In the genomic region with DNA sequence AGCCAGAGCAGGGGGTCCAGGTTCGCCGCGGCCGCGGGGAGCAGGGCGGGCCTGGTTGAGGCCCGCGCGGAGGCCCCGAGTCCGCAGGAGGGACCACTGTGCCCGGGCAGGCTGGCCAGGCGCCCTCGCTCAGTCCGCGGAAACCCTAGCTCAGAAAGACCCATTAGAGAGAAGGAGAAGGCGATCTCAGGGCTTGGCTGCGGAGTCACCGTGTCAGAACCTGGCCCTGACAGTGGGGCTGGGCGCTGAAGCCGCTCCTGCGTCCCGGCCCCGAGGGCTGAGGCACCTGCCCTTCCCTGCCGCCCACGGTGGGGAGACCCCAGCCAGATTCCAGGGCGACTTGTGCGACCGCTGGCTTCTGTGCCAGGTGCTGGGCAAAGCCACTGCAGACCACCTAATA, we compare ENCODE assay signal across 2 cellular contexts.
TF ChIP-seq lines count a peak whose summit lies in the region.

No MANE protein-coding gene starts in this region.

TF ChIP-seq in GM23338, 12 proteins besides CTCF, POLR2A, EP300 and RAD21 (continues in another document):
- TF ChIP-seq STAT1 (IDR thresholded peaks at IDR 0.05; ENCODE audit: unreplicated experiment) (no peak), CREB1 (CRISPR knock-in tag; IDR thresholded peaks at IDR 0.05; ENCODE audit: low read depth) (no peak), ZNF114 (CRISPR knock-in tag; IDR thresholded peaks at IDR 0.05) (no peak), EZH2phosphoT487 (IDR thresholded peaks at IDR 0.05; ENCODE audit: unreplicated experiment) (no peak), EZH2 (IDR thresholded peaks at IDR 0.05; ENCODE audit: low read depth, unreplicated experiment) (no peak), ZNF331 (CRISPR knock-in tag; IDR thresholded peaks at IDR 0.05; ENCODE audit: low read depth) (no peak), NANOG (IDR thresholded peaks at IDR 0.05; ENCODE audit: borderline replicate concordance) (no peak)
- TF ChIP-seq, protein P1, sequence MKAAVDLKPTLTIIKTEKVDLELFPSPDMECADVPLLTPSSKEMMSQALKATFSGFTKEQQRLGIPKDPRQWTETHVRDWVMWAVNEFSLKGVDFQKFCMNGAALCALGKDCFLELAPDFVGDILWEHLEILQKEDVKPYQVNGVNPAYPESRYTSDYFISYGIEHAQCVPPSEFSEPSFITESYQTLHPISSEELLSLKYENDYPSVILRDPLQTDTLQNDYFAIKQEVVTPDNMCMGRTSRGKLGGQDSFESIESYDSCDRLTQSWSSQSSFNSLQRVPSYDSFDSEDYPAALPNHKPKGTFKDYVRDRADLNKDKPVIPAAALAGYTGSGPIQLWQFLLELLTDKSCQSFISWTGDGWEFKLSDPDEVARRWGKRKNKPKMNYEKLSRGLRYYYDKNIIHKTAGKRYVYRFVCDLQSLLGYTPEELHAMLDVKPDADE (IDR thresholded peaks at IDR 0.05) = no peak
- TF ChIP-seq, protein P2, sequence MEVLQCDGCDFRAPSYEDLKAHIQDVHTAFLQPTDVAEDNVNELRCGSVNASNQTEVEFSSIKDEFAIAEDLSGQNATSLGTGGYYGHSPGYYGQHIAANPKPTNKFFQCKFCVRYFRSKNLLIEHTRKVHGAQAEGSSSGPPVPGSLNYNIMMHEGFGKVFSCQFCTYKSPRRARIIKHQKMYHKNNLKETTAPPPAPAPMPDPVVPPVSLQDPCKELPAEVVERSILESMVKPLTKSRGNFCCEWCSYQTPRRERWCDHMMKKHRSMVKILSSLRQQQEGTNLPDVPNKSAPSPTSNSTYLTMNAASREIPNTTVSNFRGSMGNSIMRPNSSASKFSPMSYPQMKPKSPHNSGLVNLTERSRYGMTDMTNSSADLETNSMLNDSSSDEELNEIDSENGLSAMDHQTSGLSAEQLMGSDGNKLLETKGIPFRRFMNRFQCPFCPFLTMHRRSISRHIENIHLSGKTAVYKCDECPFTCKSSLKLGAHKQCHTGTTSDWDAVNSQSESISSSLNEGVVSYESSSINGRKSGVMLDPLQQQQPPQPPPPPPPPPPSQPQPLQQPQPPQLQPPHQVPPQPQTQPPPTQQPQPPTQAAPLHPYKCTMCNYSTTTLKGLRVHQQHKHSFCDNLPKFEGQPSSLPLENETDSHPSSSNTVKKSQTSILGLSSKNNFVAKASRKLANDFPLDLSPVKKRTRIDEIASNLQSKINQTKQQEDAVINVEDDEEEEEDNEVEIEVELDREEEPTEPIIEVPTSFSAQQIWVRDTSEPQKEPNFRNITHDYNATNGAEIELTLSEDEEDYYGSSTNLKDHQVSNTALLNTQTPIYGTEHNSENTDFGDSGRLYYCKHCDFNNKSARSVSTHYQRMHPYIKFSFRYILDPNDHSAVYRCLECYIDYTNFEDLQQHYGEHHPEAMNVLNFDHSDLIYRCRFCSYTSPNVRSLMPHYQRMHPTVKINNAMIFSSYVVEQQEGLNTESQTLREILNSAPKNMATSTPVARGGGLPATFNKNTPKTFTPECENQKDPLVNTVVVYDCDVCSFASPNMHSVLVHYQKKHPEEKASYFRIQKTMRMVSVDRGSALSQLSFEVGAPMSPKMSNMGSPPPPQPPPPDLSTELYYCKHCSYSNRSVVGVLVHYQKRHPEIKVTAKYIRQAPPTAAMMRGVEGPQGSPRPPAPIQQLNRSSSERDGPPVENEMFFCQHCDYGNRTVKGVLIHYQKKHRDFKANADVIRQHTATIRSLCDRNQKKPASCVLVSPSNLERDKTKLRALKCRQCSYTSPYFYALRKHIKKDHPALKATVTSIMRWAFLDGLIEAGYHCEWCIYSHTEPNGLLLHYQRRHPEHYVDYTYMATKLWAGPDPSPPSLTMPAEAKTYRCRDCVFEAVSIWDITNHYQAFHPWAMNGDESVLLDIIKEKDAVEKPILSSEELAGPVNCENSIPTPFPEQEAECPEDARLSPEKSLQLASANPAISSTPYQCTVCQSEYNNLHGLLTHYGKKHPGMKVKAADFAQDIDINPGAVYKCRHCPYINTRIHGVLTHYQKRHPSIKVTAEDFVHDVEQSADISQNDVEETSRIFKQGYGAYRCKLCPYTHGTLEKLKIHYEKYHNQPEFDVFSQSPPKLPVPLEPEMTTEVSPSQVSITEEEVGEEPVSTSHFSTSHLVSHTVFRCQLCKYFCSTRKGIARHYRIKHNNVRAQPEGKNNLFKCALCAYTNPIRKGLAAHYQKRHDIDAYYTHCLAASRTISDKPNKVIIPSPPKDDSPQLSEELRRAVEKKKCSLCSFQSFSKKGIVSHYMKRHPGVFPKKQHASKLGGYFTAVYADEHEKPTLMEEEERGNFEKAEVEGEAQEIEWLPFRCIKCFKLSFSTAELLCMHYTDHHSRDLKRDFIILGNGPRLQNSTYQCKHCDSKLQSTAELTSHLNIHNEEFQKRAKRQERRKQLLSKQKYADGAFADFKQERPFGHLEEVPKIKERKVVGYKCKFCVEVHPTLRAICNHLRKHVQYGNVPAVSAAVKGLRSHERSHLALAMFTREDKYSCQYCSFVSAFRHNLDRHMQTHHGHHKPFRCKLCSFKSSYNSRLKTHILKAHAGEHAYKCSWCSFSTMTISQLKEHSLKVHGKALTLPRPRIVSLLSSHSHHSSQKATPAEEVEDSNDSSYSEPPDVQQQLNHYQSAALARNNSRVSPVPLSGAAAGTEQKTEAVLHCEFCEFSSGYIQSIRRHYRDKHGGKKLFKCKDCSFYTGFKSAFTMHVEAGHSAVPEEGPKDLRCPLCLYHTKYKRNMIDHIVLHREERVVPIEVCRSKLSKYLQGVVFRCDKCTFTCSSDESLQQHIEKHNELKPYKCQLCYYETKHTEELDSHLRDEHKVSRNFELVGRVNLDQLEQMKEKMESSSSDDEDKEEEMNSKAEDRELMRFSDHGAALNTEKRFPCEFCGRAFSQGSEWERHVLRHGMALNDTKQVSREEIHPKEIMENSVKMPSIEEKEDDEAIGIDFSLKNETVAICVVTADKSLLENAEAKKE (CRISPR knock-in tag; IDR thresholded peaks at IDR 0.05) = no peak
- TF ChIP-seq, protein P3, sequence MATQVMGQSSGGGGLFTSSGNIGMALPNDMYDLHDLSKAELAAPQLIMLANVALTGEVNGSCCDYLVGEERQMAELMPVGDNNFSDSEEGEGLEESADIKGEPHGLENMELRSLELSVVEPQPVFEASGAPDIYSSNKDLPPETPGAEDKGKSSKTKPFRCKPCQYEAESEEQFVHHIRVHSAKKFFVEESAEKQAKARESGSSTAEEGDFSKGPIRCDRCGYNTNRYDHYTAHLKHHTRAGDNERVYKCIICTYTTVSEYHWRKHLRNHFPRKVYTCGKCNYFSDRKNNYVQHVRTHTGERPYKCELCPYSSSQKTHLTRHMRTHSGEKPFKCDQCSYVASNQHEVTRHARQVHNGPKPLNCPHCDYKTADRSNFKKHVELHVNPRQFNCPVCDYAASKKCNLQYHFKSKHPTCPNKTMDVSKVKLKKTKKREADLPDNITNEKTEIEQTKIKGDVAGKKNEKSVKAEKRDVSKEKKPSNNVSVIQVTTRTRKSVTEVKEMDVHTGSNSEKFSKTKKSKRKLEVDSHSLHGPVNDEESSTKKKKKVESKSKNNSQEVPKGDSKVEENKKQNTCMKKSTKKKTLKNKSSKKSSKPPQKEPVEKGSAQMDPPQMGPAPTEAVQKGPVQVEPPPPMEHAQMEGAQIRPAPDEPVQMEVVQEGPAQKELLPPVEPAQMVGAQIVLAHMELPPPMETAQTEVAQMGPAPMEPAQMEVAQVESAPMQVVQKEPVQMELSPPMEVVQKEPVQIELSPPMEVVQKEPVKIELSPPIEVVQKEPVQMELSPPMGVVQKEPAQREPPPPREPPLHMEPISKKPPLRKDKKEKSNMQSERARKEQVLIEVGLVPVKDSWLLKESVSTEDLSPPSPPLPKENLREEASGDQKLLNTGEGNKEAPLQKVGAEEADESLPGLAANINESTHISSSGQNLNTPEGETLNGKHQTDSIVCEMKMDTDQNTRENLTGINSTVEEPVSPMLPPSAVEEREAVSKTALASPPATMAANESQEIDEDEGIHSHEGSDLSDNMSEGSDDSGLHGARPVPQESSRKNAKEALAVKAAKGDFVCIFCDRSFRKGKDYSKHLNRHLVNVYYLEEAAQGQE (IDR thresholded peaks at IDR 0.05; ENCODE audit: unreplicated experiment) = no peak

TF ChIP-seq in H1, 55 proteins besides CTCF, POLR2A, EP300 and RAD21:
- TF ChIP-seq EZH2 (IDR thresholded peaks at IDR 0.05; ENCODE audit: low read depth, low read length, severe bottlenecking) (no peak), BCL11A (IDR thresholded peaks at IDR 0.05; ENCODE audit: low read depth in 2 of 2, low read length in 2 of 2) (no peak), JUND (IDR thresholded peaks at IDR 0.05; ENCODE audit: low read length) (no peak), SP2 (IDR thresholded peaks at IDR 0.05; ENCODE audit: low read length) (no peak)
